ENCODE assay signal across 8 cellular contexts in the genomic region with DNA sequence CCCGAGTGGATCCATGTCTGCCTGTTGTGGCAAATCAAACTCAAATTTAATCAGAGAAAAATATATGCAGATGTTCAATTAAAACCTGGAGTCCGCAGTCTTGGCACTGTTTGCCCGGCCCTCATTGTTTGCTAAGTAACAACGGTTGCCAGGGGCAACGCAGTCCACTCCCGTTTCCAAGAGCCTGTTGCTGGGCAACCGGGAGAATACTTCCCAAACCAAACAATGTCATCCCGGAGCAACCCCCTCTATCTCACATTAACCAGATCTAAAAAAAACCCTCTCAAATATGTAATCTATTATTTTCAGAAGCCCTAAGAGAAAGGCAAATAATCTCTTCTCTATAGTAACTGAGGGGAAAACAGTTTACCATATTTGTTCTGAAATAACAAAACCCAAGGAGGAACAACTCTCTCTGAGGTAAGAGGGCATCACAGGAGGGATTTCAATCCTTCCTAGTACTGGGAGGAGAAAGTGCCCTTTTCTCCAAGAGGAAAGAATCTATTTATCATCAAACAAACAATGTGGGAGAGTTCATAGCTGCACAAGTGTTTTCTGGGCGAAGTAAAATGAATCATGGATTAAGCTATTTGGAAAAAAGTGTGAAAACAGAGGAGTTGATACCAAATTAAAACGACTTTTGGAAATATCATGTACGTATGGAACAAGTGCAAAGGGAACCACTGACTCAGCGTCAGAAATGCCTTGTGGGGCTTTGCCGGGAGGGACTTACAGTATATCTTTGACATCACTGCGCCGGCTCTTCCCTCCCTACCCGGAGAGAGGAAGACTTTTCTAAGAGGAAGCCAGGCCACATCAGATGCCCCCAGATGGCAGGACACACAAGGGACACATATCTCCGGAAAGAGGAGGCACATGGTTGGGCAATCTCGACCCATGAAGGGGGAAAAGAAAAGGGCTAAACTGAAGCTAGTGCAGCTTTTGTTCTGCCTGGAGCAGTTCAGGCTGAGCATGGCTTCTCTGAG. TPM values are rescaled to one million over a fixed set of nuclear protein-coding genes. Genes with fewer than 3 reads are reported as not detected.
DNase-seq lines count a peak whose midpoint lies in the region; ATAC-seq and TF ChIP-seq lines count a peak whose summit lies in the region.

No MANE protein-coding gene starts in this region.

- H3K4me2 ChIP-seq in neuronal stem cell (ENCODE audit: insufficient read depth, low read length, poor library complexity, severe bottlenecking): peak overlapping the region; percentile 34

- H3K79me1 ChIP-seq in neuronal stem cell (ENCODE audit: low read depth, low read length): no peaks in the 10 kb centered on the region

- no peak overlapping the region for H2AK5ac ChIP-seq in neuronal stem cell (ENCODE audit: low read depth, low read length)

- no peak for TF ChIP-seq CTCF in WERI-Rb-1 (IDR thresholded peaks at IDR 0.05; ENCODE audit: low read depth, low read length)

- no peak overlapping the region for H3K14ac ChIP-seq in neuronal stem cell (ENCODE audit: low read length)

- H3K27me3 ChIP-seq in neuronal stem cell (ENCODE audit: control insufficient read depth in 3 of 3, insufficient read depth in 3 of 3, low read depth in 1 of 3, low read length in 3 of 3) (no peaks in the 10 kb centered on the region), WERI-Rb-1 (ENCODE audit: insufficient read depth, low read depth, severe bottlenecking) (no peaks in the 10 kb centered on the region)

- H3K4me3 Mint-ChIP-seq in activated T-cell treated with anti-CD3 and anti-CD28 coated beads, Interleukin-2, amount 50 U/mL, for 72 hours: peak overlapping the region; percentile 9 to 24
- no peak overlapping the region for H3K4me3 Mint-ChIP-seq in activated T-cell treated with anti-CD3 and anti-CD28 coated beads, Interleukin-2, amount 50 U/mL, for 4 hours
- H3K4me3 Mint-ChIP-seq in activated naive CD4-positive, alpha-beta T cell treated with anti-CD3 and anti-CD28 coated beads for 36 hours: no peak overlapping the region

- peaks cover 6 to 8% of the 10 kb centered on the region in 2 donors for H3K9me3 Mint-ChIP-seq in activated T-cell treated with anti-CD3 and anti-CD28 coated beads, Interleukin-2, amount 50 U/mL, for 72 hours
- no peaks in the 10 kb centered on the region for H3K9me3 Mint-ChIP-seq in activated T-cell treated with anti-CD3 and anti-CD28 coated beads, Interleukin-2, amount 50 U/mL, for 4 hours
- no peaks in the 10 kb centered on the region for H3K9me3 Mint-ChIP-seq in activated naive CD4-positive, alpha-beta T cell treated with anti-CD3 and anti-CD28 coated beads for 36 hours

- 10 to 13% (median 10%) methylated on average over 18 of the region's 18 CpGs for WGBS in adipose tissue, 3 donors
- WGBS in neuronal stem cell (ENCODE audit: extremely low coverage in 2 of 2, insufficient read length in 2 of 2, insufficient replicate concordance in 1 of 2), 2 donors: no CpG with 5 or more reads among the region's 18 CpGs

- no peak overlapping the region for H2BK15ac ChIP-seq in neuronal stem cell (ENCODE audit: low read length)

- H3K9me3 ChIP-seq in neuronal stem cell (replicated peaks in 1 of 2; ENCODE audit: control insufficient read depth in 2 of 2, insufficient read depth in 1 of 2, low read depth in 1 of 2, low read length in 2 of 2) (peaks cover 0 to 18% of the 10 kb centered on the region in 2 donors), WERI-Rb-1 (ENCODE audit: severe bottlenecking) (no peaks in the 10 kb centered on the region)

- no peak overlapping the region for H4K91ac ChIP-seq in neuronal stem cell (ENCODE audit: low read depth, low read length, poor library complexity)

- peaks cover 57% of the 10 kb centered on the region for H3K4me1 Mint-ChIP-seq in activated T-cell treated with anti-CD3 and anti-CD28 coated beads, Interleukin-2, amount 50 U/mL, for 72 hours (ENCODE audit: low read depth)
- peaks cover 44% of the 10 kb centered on the region for H3K4me1 Mint-ChIP-seq in activated T-cell treated with anti-CD3 and anti-CD28 coated beads, Interleukin-2, amount 50 U/mL, for 4 hours (ENCODE audit: low read depth)
- peaks cover 27% of the 10 kb centered on the region for H3K4me1 Mint-ChIP-seq in activated naive CD4-positive, alpha-beta T cell treated with anti-CD3 and anti-CD28 coated beads for 36 hours (ENCODE audit: low read depth)

- ATAC-seq in activated T-cell treated with anti-CD3 and anti-CD28 coated beads, Interleukin-2, amount 50 U/mL, for 72 hours (replicated peaks in 1 of 2): no peak
- ATAC-seq in activated T-cell treated with anti-CD3 and anti-CD28 coated beads, Interleukin-2, amount 50 U/mL, for 4 hours: no peak

- H4K8ac ChIP-seq in neuronal stem cell (ENCODE audit: low read depth, low read length): no peak overlapping the region

- H3K23ac ChIP-seq in neuronal stem cell (ENCODE audit: low read depth, low read length, poor library complexity): no peak overlapping the region

- H3K36me3 ChIP-seq in neuronal stem cell (replicated peaks in 1 of 2; ENCODE audit: control insufficient read depth in 2 of 2, insufficient read depth in 2 of 2, low read length in 2 of 2) (peaks cover 0 to 6% of the 10 kb centered on the region in 2 donors), WERI-Rb-1 (no peaks in the 10 kb centered on the region)

- peak overlapping the region; percentile 3 for H2BK120ac ChIP-seq in neuronal stem cell (ENCODE audit: low read depth, low read length)

- H3K27me3 Mint-ChIP-seq in activated T-cell treated with anti-CD3 and anti-CD28 coated beads, Interleukin-2, amount 50 U/mL, for 72 hours (ENCODE audit: low read depth): no peaks in the 10 kb centered on the region
- peaks cover 13% of the 10 kb centered on the region for H3K27me3 Mint-ChIP-seq in activated T-cell treated with anti-CD3 and anti-CD28 coated beads, Interleukin-2, amount 50 U/mL, for 4 hours (ENCODE audit: low read depth)
- H3K27me3 Mint-ChIP-seq in activated naive CD4-positive, alpha-beta T cell treated with anti-CD3 and anti-CD28 coated beads for 36 hours (ENCODE audit: low read depth): peaks cover 2% of the 10 kb centered on the region

- intact Hi-C loops in activated naive CD4-positive, alpha-beta T cell treated with anti-CD3 and anti-CD28 coated beads for 36 hours (cut with micrococcal nuclease): no loop called here

- H3K4ac ChIP-seq in neuronal stem cell (ENCODE audit: low read length): no peak overlapping the region

- H2AFZ ChIP-seq in neuronal stem cell (ENCODE audit: low read length): peak overlapping the region; percentile 42

- H3K27ac ChIP-seq in adipose tissue (ENCODE audit: low read depth, low read length) (peak overlapping the region; percentile 79), neuronal stem cell (replicated peaks; ENCODE audit: low read length) (peak overlapping the region; percentile 72), WERI-Rb-1 (no peak overlapping the region)

- no peak overlapping the region for H3K27ac Mint-ChIP-seq in activated T-cell treated with anti-CD3 and anti-CD28 coated beads, Interleukin-2, amount 50 U/mL, for 72 hours
- H3K27ac Mint-ChIP-seq in activated naive CD4-positive, alpha-beta T cell treated with anti-CD3 and anti-CD28 coated beads for 36 hours: no peak overlapping the region

- no peak overlapping the region for H2BK5ac ChIP-seq in neuronal stem cell (ENCODE audit: low read length)

- peak overlapping the region; percentile 13 for H3K18ac ChIP-seq in neuronal stem cell (ENCODE audit: low read length)

- peaks cover 15 to 32% of the 10 kb centered on the region in 2 donors for H3K4me1 ChIP-seq in neuronal stem cell (ENCODE audit: control insufficient read depth in 2 of 2, insufficient read depth in 1 of 2, low read depth in 1 of 2, low read length in 2 of 2)

- peaks cover 0 to 5% of the 10 kb centered on the region in 2 donors for H3K36me3 Mint-ChIP-seq in activated T-cell treated with anti-CD3 and anti-CD28 coated beads, Interleukin-2, amount 50 U/mL, for 72 hours (ENCODE audit: insufficient read depth in 2 of 2)
- no peaks in the 10 kb centered on the region for H3K36me3 Mint-ChIP-seq in activated T-cell treated with anti-CD3 and anti-CD28 coated beads, Interleukin-2, amount 50 U/mL, for 4 hours (ENCODE audit: insufficient read depth)
- no peaks in the 10 kb centered on the region for H3K36me3 Mint-ChIP-seq in activated naive CD4-positive, alpha-beta T cell treated with anti-CD3 and anti-CD28 coated beads for 36 hours (ENCODE audit: low read depth)

- H2BK12ac ChIP-seq in neuronal stem cell (ENCODE audit: low read length): no peak overlapping the region

- no peak overlapping the region for H3K9ac ChIP-seq in neuronal stem cell (ENCODE audit: low read depth, low read length, poor library complexity)

- no peak for DNase-seq in activated T-cell treated with anti-CD3 and anti-CD28 coated beads, Interleukin-2, amount 50 U/mL, for 72 hours
- no peak for DNase-seq in activated T-cell treated with anti-CD3 and anti-CD28 coated beads, Interleukin-2, amount 50 U/mL, for 4 hours
- DNase-seq in NCI-H2171 (lab: John Stamatoyannopoulos, UW): peak; percentile 88
- peak; percentile 99 for DNase-seq in glomerular endothelial cell (ENCODE audit: extremely low read depth, low read depth, low spot score)
- peak; percentile 95 for DNase-seq in neuronal stem cell (ENCODE audit: low spot score)
- DNase-seq in WERI-Rb-1: no peak
- DNase-seq in activated naive CD4-positive, alpha-beta T cell treated with anti-CD3 and anti-CD28 coated beads for 36 hours: no peak

- H3K4me3 ChIP-seq in neuronal stem cell (ENCODE audit: low read length in 2 of 2) (peak overlapping the region in 1 of 2 donors; percentile 31), WERI-Rb-1 (ENCODE audit: low read depth, low read length) (no peak overlapping the region)

- CTCF ChIA-PET in activated naive CD4-positive, alpha-beta T cell treated with anti-CD3 and anti-CD28 coated beads for 36 hours (lab: Charles Lee): no interaction called here

RNA-seq across cellular contexts. Expression of a gene that starts 43.3 kb away (rescaled TPM):
- total RNA-seq in activated T-cell treated with anti-CD3 and anti-CD28 coated beads, Interleukin-2, amount 50 U/mL, for 72 hours: 10 to 100 TPM in 1 of 2 donors, 1 to 10 TPM in 1; 8.7 to 11.6 TPM
- total RNA-seq in activated T-cell treated with anti-CD3 and anti-CD28 coated beads, Interleukin-2, amount 50 U/mL, for 4 hours: 1 to 10 TPM; 4.0 to 5.1 (median 4.0) TPM
- 10 to 100 TPM in 1 of 3 donors, 1 to 10 TPM in 2; 1.6 to 21.5 (median 3.7) TPM for polyA plus RNA-seq in adipose tissue
- total RNA-seq in glomerular endothelial cell: 5.3 and 7.9 TPM in 2 replicates
- 9.4 TPM for polyA plus RNA-seq in neuronal stem cell (2013, experiment 1 of 2)
- polyA plus RNA-seq in neuronal stem cell (2013, experiment 2 of 2): 11.1 TPM
- 1 to 10 TPM; 4.7 to 6.0 TPM for total RNA-seq in activated naive CD4-positive, alpha-beta T cell treated with anti-CD3 and anti-CD28 coated beads for 36 hours

Comparison
In these comparisons a context has a peak if more than half of its experiments do, and no peak if none do; other contexts are left out.
1. H3K4me3 Mint-ChIP-seq: peak in activated T-cell treated with anti-CD3 and anti-CD28 coated beads, Interleukin-2, amount 50 U/mL, for 72 hours (2 of 2); none in activated T-cell treated with anti-CD3 and anti-CD28 coated beads, Interleukin-2, amount 50 U/mL, for 4 hours (single experiment) and activated naive CD4-positive, alpha-beta T cell treated with anti-CD3 and anti-CD28 coated beads for 36 hours (single experiment).
2. DNase-seq: peak in NCI-H2171 (single experiment), glomerular endothelial cell (single experiment) and neuronal stem cell (single experiment); none in activated T-cell treated with anti-CD3 and anti-CD28 coated beads, Interleukin-2, amount 50 U/mL, for 72 hours (0 of 2), activated T-cell treated with anti-CD3 and anti-CD28 coated beads, Interleukin-2, amount 50 U/mL, for 4 hours (single experiment), WERI-Rb-1 (single experiment) and activated naive CD4-positive, alpha-beta T cell treated with anti-CD3 and anti-CD28 coated beads for 36 hours (single experiment).